In the genomic region with DNA sequence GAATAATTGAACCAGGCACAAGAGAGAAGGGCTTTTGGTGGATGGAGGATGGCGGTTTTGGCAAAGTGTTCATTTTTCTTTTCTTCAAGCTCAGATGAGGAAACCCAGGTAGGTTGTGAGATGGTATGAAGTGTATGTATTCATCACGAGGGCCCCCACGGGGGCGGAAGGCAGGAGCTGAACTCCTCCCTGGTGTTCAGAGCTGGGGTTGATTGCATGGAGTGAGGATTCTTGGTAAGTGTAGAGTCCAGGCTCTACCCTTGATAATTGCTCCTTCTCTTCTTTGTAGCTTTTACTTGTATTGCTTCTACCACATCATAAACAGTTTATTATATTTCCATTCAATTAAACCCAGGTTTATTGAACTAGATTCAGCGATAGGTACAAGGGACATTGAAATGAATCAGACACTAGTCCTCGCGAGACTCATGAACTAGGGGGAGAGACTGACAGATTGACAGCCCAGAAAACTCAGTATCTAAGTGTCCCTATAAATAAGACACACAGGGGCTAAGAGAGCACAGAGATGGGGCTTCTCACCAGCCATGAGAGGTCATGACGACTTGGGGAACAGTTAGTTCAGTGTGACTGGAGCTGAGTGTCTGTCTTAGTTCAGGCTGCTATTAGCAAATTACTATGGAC, we compare ENCODE assay signal across 29 cellular contexts.
"Had no signal": no experiment of that assay in that cellular context is flagged by ENCODE, and none has a peak within 500 bp of the region (broad histone marks: within the 10 kb centered on the region; RNA-seq: fewer than 3 reads in every experiment).

No MANE protein-coding gene starts in this region.

- H3K4me3 ChIP-seq: ascending aorta, breast epithelium, cardiac muscle cell, esophagus muscularis mucosa, gastroesophageal sphincter had no signal

- ATAC-seq: activated CD4-positive, alpha-beta T cell treated with anti-CD3 and anti-CD28 coated beads for 36 hours; activated naive CD4-positive, alpha-beta T cell treated with anti-CD3 and anti-CD28 coated beads, Interleukin-2, amount 50 U/mL, for 72 hours; activated T-cell treated with anti-CD3 and anti-CD28 coated beads, Interleukin-2, amount 50 U/mL, for 72 hours; effector memory CD8-positive, alpha-beta T cell; gastroesophageal sphincter had no signal

- H3K27me3 ChIP-seq: ascending aorta, breast epithelium, esophagus muscularis mucosa, gastroesophageal sphincter had no signal

- H3K36me3 ChIP-seq: ascending aorta, breast epithelium, cardiac muscle cell, esophagus muscularis mucosa, gastroesophageal sphincter had no signal

- H3K4me1 ChIP-seq: ascending aorta, breast epithelium, esophagus muscularis mucosa, gastroesophageal sphincter had no signal

- H3K27ac ChIP-seq: ascending aorta, breast epithelium, cardiac muscle cell, esophagus muscularis mucosa, gastroesophageal sphincter had no signal

- H3K9me3 ChIP-seq: ascending aorta, breast epithelium, esophagus muscularis mucosa, gastroesophageal sphincter had no signal

- DNase-seq: activated CD4-positive, alpha-beta memory T cell treated with anti-CD3 and anti-CD28 coated beads, Interleukin-2, amount 10 ng/mL, durations not matched to agents 7 days and 5 days; activated CD4-positive, alpha-beta T cell treated with anti-CD3 and anti-CD28 coated beads for 36 hours; activated CD4-positive, alpha-beta T cell treated with anti-CD3 and anti-CD28 coated beads, Interleukin-2, amount 10 ng/mL, durations not matched to agents 7 days and 5 days; activated CD4-positive, alpha-beta T cell treated with anti-CD3 and anti-CD28 coated beads, Interleukin-2, amount 50 U/mL, for 4 hours; activated CD4-positive, CD25-positive, alpha-beta regulatory T cell; activated CD4-positive, CD25-positive, alpha-beta regulatory T cell treated with anti-CD3 and anti-CD28 coated beads, Interleukin-2, amount 50 U/mL, for 72 hours; activated CD8-positive, alpha-beta memory T cell treated with anti-CD3 and anti-CD28 coated beads, Interleukin-2, amount 50 U/mL, for 48 hours; activated gamma-delta T cell; activated naive CD4-positive, alpha-beta T cell; activated naive CD4-positive, alpha-beta T cell treated with anti-CD3 and anti-CD28 coated beads, Interleukin-2, amount 10 ng/mL, durations not matched to agents 7 days and 5 days; activated naive CD8-positive, alpha-beta T cell treated with anti-CD3 and anti-CD28 coated beads, Interleukin-2, amount 10 ng/mL, durations not matched to agents 7 days and 5 days; activated T-cell treated with anti-CD3 and anti-CD28 coated beads for 4 hours; activated T-cell treated with anti-CD3 and anti-CD28 coated beads, Interleukin-2, amount 50 U/mL, for 24 hours; activated T-cell treated with anti-CD3 and anti-CD28 coated beads, Interleukin-2, amount 50 U/mL, for 72 hours; central memory CD4-positive, alpha-beta T cell; cerebellar nuclear complex; cortex of kidney; dermis blood vessel endothelial cell; effector CD4-positive, alpha-beta T cell; effector memory CD8-positive, alpha-beta T cell; erythroblast; foreskin melanocyte; T-helper 2 cell had no signal
